ENCODE assay signal across 33 cellular contexts in the genomic region with DNA sequence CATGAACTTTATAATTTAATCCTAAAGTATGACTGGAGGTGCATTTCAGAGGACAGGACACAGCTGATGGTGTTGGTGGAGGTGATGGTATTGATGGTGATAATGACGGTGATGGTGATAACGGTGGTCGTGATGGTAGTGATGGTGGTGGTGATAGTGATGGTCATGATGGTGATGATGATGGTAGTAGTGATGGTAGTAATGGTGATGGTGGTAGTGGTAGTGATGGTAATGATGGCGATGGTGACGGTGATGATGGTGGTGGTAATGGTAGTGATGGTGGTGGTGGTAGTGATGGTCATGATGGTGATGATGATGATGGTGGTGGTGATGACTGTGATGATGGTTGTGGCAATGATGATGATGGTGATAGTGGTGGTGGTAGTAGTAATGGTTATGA.
"Had no signal": no experiment of that assay in that cellular context is flagged by ENCODE, and none has a peak within 500 bp of the region (broad histone marks: within the 10 kb centered on the region; RNA-seq: fewer than 3 reads in every experiment).

No MANE protein-coding gene starts in this region.

- H3K27me3 Mint-ChIP-seq: activated B cell treated with CpG ODN at 0.5 μM for 24 hours; activated CD4-positive, alpha-beta memory T cell treated with anti-CD3 and anti-CD28 coated beads for 36 hours; activated CD8-positive, alpha-beta memory T cell treated with anti-CD3 and anti-CD28 coated beads, Interleukin-2, amount 10 ng/mL, durations not matched to agents 7 days and 5 days; activated naive CD8-positive, alpha-beta T cell; activated naive CD8-positive, alpha-beta T cell treated with anti-CD3 and anti-CD28 coated beads, Interleukin-2, amount 50 U/mL, for 24 hours had no signal

- H3K27ac Mint-ChIP-seq: activated B cell treated with CpG ODN at 0.5 μM for 24 hours; activated CD4-positive, alpha-beta memory T cell treated with anti-CD3 and anti-CD28 coated beads for 36 hours; activated CD8-positive, alpha-beta memory T cell treated with anti-CD3 and anti-CD28 coated beads, Interleukin-2, amount 10 ng/mL, durations not matched to agents 7 days and 5 days; activated naive CD4-positive, alpha-beta T cell treated with anti-CD3 and anti-CD28 coated beads, Interleukin-2, amount 10 ng/mL, durations not matched to agents 7 days and 5 days; activated naive CD8-positive, alpha-beta T cell; activated naive CD8-positive, alpha-beta T cell treated with anti-CD3 and anti-CD28 coated beads, Interleukin-2, amount 50 U/mL, for 24 hours had no signal

- H3K4me2 ChIP-seq: PC-9 had no signal

- H3K36me3 Mint-ChIP-seq: activated naive CD4-positive, alpha-beta T cell treated with anti-CD3 and anti-CD28 coated beads, Interleukin-2, amount 10 ng/mL, durations not matched to agents 7 days and 5 days; brain had no signal

- H2AFZ ChIP-seq: PC-9 had no signal

- H3K27ac ChIP-seq: PC-9, VCaP had no signal

- DNase-seq: activated B cell treated with CpG ODN at 0.5 μM for 24 hours; activated CD4-positive, alpha-beta memory T cell treated with anti-CD3 and anti-CD28 coated beads for 36 hours; activated CD4-positive, alpha-beta T cell treated with anti-CD3 and anti-CD28 coated beads for 4 hours; activated CD4-positive, alpha-beta T cell treated with anti-CD3 and anti-CD28 coated beads, Interleukin-2, amount 50 U/mL, for 1 hour; activated CD4-positive, CD25-positive, alpha-beta regulatory T cell treated with anti-CD3 and anti-CD28 coated beads, Interleukin-2, amount 50 U/mL, for 72 hours; activated CD8-positive, alpha-beta memory T cell treated with anti-CD3 and anti-CD28 coated beads, Interleukin-2, amount 50 U/mL, for 48 hours; activated effector memory CD4-positive, alpha-beta T cell treated with Interleukin-2 at 50 U/mL for 16 hours; activated naive CD4-positive, alpha-beta T cell treated with anti-CD3 and anti-CD28 coated beads, Interleukin-2, amount 10 ng/mL, durations not matched to agents 7 days and 5 days; activated naive CD8-positive, alpha-beta T cell treated with anti-CD3 and anti-CD28 coated beads, Interleukin-2, amount 50 U/mL, for 24 hours; activated T-cell treated with anti-CD3 and anti-CD28 coated beads, Interleukin-2, amount 50 U/mL, for 48 hours; anterior cingulate cortex; caudate nucleus; cerebellar nuclear complex; MM.1S; MV-4-11; NCI-H1092; NCI-H1436 treated with DMSO at 0.1 percent for 48 hours; NCI-H1694 treated with DMSO at 0.1 percent for 48 hours; NCI-H2029; NCI-H510A; NCI-H526; NCI-H748 treated with DMSO at 0.1 percent for 48 hours; NK-92 treated with Interleukin-12 subunit alpha and Interleukin-12 subunit beta, amount 100 ng/mL, for 24 hours; PC-9; Right ventricle myocardium superior; SW 1271; T-helper 1 cell; T-helper 2 cell; T-helper 9 cell had no signal

- ATAC-seq: activated CD8-positive, alpha-beta memory T cell treated with anti-CD3 and anti-CD28 coated beads, Interleukin-2, amount 10 ng/mL, durations not matched to agents 7 days and 5 days; activated naive CD8-positive, alpha-beta T cell treated with anti-CD3 and anti-CD28 coated beads, Interleukin-2, amount 50 U/mL, for 24 hours had no signal

- H3K4me1 Mint-ChIP-seq: activated B cell treated with CpG ODN at 0.5 μM for 24 hours; activated naive CD8-positive, alpha-beta T cell treated with anti-CD3 and anti-CD28 coated beads, Interleukin-2, amount 50 U/mL, for 24 hours had no signal

- H3K4me3 ChIP-seq: PC-9 had no signal

- H3K4me3 Mint-ChIP-seq: activated B cell treated with CpG ODN at 0.5 μM for 24 hours; activated CD4-positive, alpha-beta memory T cell treated with anti-CD3 and anti-CD28 coated beads for 36 hours; activated CD8-positive, alpha-beta memory T cell treated with anti-CD3 and anti-CD28 coated beads, Interleukin-2, amount 10 ng/mL, durations not matched to agents 7 days and 5 days; activated naive CD4-positive, alpha-beta T cell treated with anti-CD3 and anti-CD28 coated beads, Interleukin-2, amount 10 ng/mL, durations not matched to agents 7 days and 5 days; activated naive CD8-positive, alpha-beta T cell; activated naive CD8-positive, alpha-beta T cell treated with anti-CD3 and anti-CD28 coated beads, Interleukin-2, amount 50 U/mL, for 24 hours; brain had no signal
